In the genomic region with DNA sequence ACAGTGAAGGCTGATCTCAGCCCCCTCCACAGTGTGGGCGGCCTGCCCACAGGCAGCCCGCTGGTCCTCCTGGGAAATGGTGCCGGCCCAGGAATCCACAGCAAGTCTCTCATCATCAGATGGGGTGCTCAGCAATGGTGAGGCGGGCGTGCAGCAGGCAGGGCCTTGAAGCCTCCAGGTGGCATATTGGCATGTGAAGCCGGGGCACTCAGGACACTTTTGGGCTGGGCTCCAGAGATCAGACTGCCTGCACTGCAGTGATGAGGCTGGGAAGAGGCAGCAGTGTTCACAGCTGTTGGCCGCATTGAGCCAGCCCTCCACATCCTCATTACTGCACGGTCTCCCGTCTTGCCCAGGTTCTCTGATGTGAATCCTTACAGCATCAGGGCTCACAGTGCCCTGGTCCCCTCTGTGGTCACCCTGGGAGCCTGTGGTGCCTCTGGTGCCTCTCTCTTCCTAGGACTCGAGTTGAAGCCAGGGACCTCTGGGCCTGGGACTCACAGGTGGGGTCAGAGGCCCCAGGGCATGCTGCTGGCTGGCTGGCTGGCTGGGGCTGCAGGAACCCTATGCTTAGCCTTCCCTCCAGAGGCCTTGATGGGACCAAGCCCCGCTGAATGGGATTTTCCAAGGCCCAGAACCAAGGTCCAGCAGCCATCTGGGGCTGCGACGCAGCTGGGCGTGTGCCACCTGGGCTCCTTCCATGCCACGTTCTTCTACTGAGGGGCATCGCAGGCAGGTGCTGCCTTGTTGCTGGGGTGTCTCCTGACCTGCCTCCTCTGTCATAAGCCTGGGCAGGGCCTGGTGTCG, we compare ENCODE assay signal across 1 cellular context.
TF ChIP-seq lines count a peak whose summit lies in the region.

No MANE protein-coding gene starts in this region.

TF ChIP-seq in GM12878, 131 proteins besides CTCF, POLR2A, EP300 and RAD21 (continued from another document):
- TF ChIP-seq, protein P1, sequence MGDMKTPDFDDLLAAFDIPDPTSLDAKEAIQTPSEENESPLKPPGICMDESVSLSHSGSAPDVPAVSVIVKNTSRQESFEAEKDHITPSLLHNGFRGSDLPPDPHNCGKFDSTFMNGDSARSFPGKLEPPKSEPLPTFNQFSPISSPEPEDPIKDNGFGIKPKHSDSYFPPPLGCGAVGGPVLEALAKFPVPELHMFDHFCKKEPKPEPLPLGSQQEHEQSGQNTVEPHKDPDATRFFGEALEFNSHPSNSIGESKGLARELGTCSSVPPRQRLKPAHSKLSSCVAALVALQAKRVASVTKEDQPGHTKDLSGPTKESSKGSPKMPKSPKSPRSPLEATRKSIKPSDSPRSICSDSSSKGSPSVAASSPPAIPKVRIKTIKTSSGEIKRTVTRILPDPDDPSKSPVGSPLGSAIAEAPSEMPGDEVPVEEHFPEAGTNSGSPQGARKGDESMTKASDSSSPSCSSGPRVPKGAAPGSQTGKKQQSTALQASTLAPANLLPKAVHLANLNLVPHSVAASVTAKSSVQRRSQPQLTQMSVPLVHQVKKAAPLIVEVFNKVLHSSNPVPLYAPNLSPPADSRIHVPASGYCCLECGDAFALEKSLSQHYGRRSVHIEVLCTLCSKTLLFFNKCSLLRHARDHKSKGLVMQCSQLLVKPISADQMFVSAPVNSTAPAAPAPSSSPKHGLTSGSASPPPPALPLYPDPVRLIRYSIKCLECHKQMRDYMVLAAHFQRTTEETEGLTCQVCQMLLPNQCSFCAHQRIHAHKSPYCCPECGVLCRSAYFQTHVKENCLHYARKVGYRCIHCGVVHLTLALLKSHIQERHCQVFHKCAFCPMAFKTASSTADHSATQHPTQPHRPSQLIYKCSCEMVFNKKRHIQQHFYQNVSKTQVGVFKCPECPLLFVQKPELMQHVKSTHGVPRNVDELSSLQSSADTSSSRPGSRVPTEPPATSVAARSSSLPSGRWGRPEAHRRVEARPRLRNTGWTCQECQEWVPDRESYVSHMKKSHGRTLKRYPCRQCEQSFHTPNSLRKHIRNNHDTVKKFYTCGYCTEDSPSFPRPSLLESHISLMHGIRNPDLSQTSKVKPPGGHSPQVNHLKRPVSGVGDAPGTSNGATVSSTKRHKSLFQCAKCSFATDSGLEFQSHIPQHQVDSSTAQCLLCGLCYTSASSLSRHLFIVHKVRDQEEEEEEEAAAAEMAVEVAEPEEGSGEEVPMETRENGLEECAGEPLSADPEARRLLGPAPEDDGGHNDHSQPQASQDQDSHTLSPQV (IDR thresholded peaks at IDR 0.05) = no peak
- TF ChIP-seq BRCA1 (IDR thresholded peaks at IDR 0.05; ENCODE audit: low read depth, low read length) = no peak
- no peak for TF ChIP-seq RCOR1 (conservative IDR thresholded peaks at IDR 0.05; ENCODE audit: low read depth, low read length)
- TF ChIP-seq BHLHE40 (IDR thresholded peaks at IDR 0.05; ENCODE audit: borderline replicate concordance in 1 of 2, low read depth in 2 of 2, low read length in 1 of 2) = no peak
- TF ChIP-seq CBX3 (IDR thresholded peaks at IDR 0.05; ENCODE audit: borderline replicate concordance, low read depth) = no peak
- TF ChIP-seq ASH2L (IDR thresholded peaks at IDR 0.05; ENCODE audit: borderline replicate concordance, low read depth) = no peak
- no peak for TF ChIP-seq NBN (IDR thresholded peaks at IDR 0.05)
- no peak for TF ChIP-seq SP1 (IDR thresholded peaks at IDR 0.05; ENCODE audit: low read depth, low read length)
- no peak for TF ChIP-seq MEF2A (IDR thresholded peaks at IDR 0.05; ENCODE audit: insufficient read depth, low read depth, low read length)
- TF ChIP-seq ZSCAN29 (IDR thresholded peaks at IDR 0.05) = no peak
- no peak for TF ChIP-seq ESRRA (IDR thresholded peaks at IDR 0.05; ENCODE audit: low read length)
